Comparison of ENCODE assay signal across 8 cellular contexts in genomic region chr1:16386454-16387113, GRCh38. TPM values are rescaled to one million over a fixed set of nuclear protein-coding genes. Genes with fewer than 3 reads are reported as not detected.
DNase-seq lines count a peak whose midpoint lies in the region; ATAC-seq and TF ChIP-seq lines count a peak whose summit lies in the region.

No MANE protein-coding gene starts in this region.

- H3K27me3 ChIP-seq in esophagus squamous epithelium (no peaks in the 10 kb centered on the region), trophoblast cell (ENCODE audit: insufficient read depth, low read length) (no peaks in the 10 kb centered on the region), mesendoderm (ENCODE audit: insufficient read depth, low read length, poor library complexity) (no peaks in the 10 kb centered on the region)

- H3K14ac ChIP-seq in trophoblast cell (ENCODE audit: low read length), result no peak overlapping the region

- TF ChIP-seq POLR2A in esophagus squamous epithelium (IDR thresholded peaks at IDR 0.05), result no peak

- DNase-seq in SK-MEL-5 (ENCODE audit: low read depth, low spot score), result peak; percentile 54
- DNase-seq in esophagus squamous epithelium (lab: John Stamatoyannopoulos, UW), result no peak
- DNase-seq in trophoblast cell, result no peak
- no peak for DNase-seq in mesendoderm
- no peak for DNase-seq in NCI-H524 (lab: John Stamatoyannopoulos, UW)
- no peak for DNase-seq in activated CD4-positive, CD25-positive, alpha-beta regulatory T cell treated with anti-CD3 and anti-CD28 coated beads, Interleukin-2, amount 50 U/mL, for 72 hours

- no peak overlapping the region for H2BK120ac ChIP-seq in trophoblast cell (ENCODE audit: insufficient read depth, low read length, poor library complexity)
- no peak overlapping the region for H2BK120ac ChIP-seq in mesendoderm (ENCODE audit: low read depth, low read length)

- H3K56ac ChIP-seq in mesendoderm (ENCODE audit: low read length), result no peak overlapping the region

- no peak overlapping the region for H2AFZ ChIP-seq in trophoblast cell (ENCODE audit: insufficient read depth, low read length, poor library complexity)

- H3K79me2 ChIP-seq in trophoblast cell (ENCODE audit: control insufficient read depth, insufficient read depth, low read length, poor library complexity) (peaks cover 8% of the 10 kb centered on the region), mesendoderm (ENCODE audit: control insufficient read depth, insufficient read depth, low read length) (peaks cover 76% of the 10 kb centered on the region)

- no peaks in the 10 kb centered on the region for H3K9me3 ChIP-seq in esophagus squamous epithelium
- H3K9me3 ChIP-seq in trophoblast cell (ENCODE audit: insufficient read depth, low read depth, low read length), result peaks cover 2% of the 10 kb centered on the region

- H4K8ac ChIP-seq in trophoblast cell (ENCODE audit: low read depth, low read length), result no peak overlapping the region
- no peak overlapping the region for H4K8ac ChIP-seq in mesendoderm (ENCODE audit: low read depth, low read length)

- no peaks in the 10 kb centered on the region for H3K79me1 ChIP-seq in trophoblast cell (ENCODE audit: low read length)
- peaks cover 38% of the 10 kb centered on the region for H3K79me1 ChIP-seq in mesendoderm (ENCODE audit: low read length)

- H3K4ac ChIP-seq in trophoblast cell (ENCODE audit: low read depth, low read length), result peak overlapping the region; percentile 1
- no peak overlapping the region for H3K4ac ChIP-seq in mesendoderm (ENCODE audit: low read depth, low read length)

- H3K23ac ChIP-seq in trophoblast cell (ENCODE audit: low read length), result no peak overlapping the region
- no peak overlapping the region for H3K23ac ChIP-seq in mesendoderm (ENCODE audit: low read length)

- TF ChIP-seq CTCF in GM12875 (IDR thresholded peaks at IDR 0.05; ENCODE audit: borderline replicate concordance, insufficient read depth, low read depth, low read length) (no peak), esophagus squamous epithelium (IDR thresholded peaks at IDR 0.05) (no peak)

- H2BK15ac ChIP-seq in mesendoderm (replicated peaks; ENCODE audit: low read depth), result no peak overlapping the region

- H3K18ac ChIP-seq in trophoblast cell (ENCODE audit: low read length), result no peak overlapping the region
- H3K18ac ChIP-seq in mesendoderm (ENCODE audit: low read length), result no peak overlapping the region

- peak overlapping the region; percentile 36 for H3K4me3 ChIP-seq in GM12875 (ENCODE audit: low read depth, low read length)
- H3K4me3 ChIP-seq in esophagus squamous epithelium, result peak overlapping the region in 1 of 4 donors; percentile 57
- no peak overlapping the region for H3K4me3 ChIP-seq in trophoblast cell (ENCODE audit: low read depth, low read length)
- H3K4me3 ChIP-seq in mesendoderm (ENCODE audit: low read length), result no peak overlapping the region

- no peak overlapping the region for H3K9ac ChIP-seq in trophoblast cell (ENCODE audit: low read length)
- H3K9ac ChIP-seq in mesendoderm (ENCODE audit: low read length), result no peak overlapping the region

- peak overlapping the region; percentile 59 to 75 (median 68) for H3K27ac ChIP-seq in esophagus squamous epithelium
- no peak overlapping the region for H3K27ac ChIP-seq in trophoblast cell (ENCODE audit: low read depth, low read length)
- H3K27ac ChIP-seq in mesendoderm (ENCODE audit: low read depth, low read length), result no peak overlapping the region

- H3K4me2 ChIP-seq in trophoblast cell (ENCODE audit: low read length), result no peak overlapping the region
- no peak overlapping the region for H3K4me2 ChIP-seq in mesendoderm (ENCODE audit: low read length)

- peaks cover 21 to 70% (median 49%) of the 10 kb centered on the region in 3 donors for H3K4me1 ChIP-seq in esophagus squamous epithelium
- peaks cover 2 to 10% of the 10 kb centered on the region in 2 experiments for H3K4me1 ChIP-seq in trophoblast cell (ENCODE audit: control insufficient read depth in 1 of 2, insufficient read depth in 2 of 2, low read length in 2 of 2)
- H3K4me1 ChIP-seq in mesendoderm (ENCODE audit: control insufficient read depth, low read depth, low read length), result peaks cover 5% of the 10 kb centered on the region

- H4K12ac ChIP-seq in trophoblast cell (ENCODE audit: low read depth, low read length), result no peak overlapping the region

- H2AK5ac ChIP-seq in trophoblast cell (ENCODE audit: low read length) (no peak overlapping the region), mesendoderm (ENCODE audit: low read length) (no peak overlapping the region)

- H3K36me3 ChIP-seq in esophagus squamous epithelium (no peaks in the 10 kb centered on the region), trophoblast cell (ENCODE audit: control insufficient read depth in 1 of 2, insufficient read depth in 2 of 2, low read length in 2 of 2) (peaks cover 0 to 5% of the 10 kb centered on the region in 2 experiments), mesendoderm (ENCODE audit: control insufficient read depth, insufficient read depth, low read length) (no peaks in the 10 kb centered on the region)

- H2BK5ac ChIP-seq in trophoblast cell (ENCODE audit: low read depth, low read length, poor library complexity), result no peak overlapping the region
- H2BK5ac ChIP-seq in mesendoderm (ENCODE audit: low read length), result no peak overlapping the region

- 13 to 30% methylated on average over 2 to 5 of the region's 5 CpGs for WGBS in esophagus squamous epithelium, 2 donors
- WGBS in trophoblast cell (ENCODE audit: extremely low coverage, insufficient coverage, insufficient read length), result no CpG with 5 or more reads among the region's 5 CpGs
- WGBS in mesendoderm (ENCODE audit: extremely low coverage, insufficient coverage, low lambda C conversion rate), result no CpG with 5 or more reads among the region's 5 CpGs

- in situ Hi-C loops in SK-MEL-5 (cut with HindIII; ENCODE audit: low pct_unique_long_range_greater_than_20kb, low sequenced_read_pairs), result no loop called here

- intact Hi-C loops in esophagus squamous epithelium (cut with DNase I), result no loop called here

- no peak overlapping the region for H4K5ac ChIP-seq in mesendoderm (ENCODE audit: low read length)

- ATAC-seq in GM18519 (IDR thresholded peaks at IDR 0.05; ENCODE audit: low FRiP score, unreplicated experiment), result no peak

- no peak overlapping the region for H4K91ac ChIP-seq in trophoblast cell (ENCODE audit: low read depth, low read length)

- H2BK12ac ChIP-seq in trophoblast cell (ENCODE audit: low read length), result no peak overlapping the region

RNA-seq across cellular contexts. Expression of gene SZRD1, which starts 19.5 kb away (rescaled TPM):
- 79.2 and 89.6 TPM in 2 replicates for total RNA-seq in SK-MEL-5 (2014; rRNA removed; shearing (Covaris generic))
- 112 and 127 TPM in 2 replicates for polyA plus RNA-seq in SK-MEL-5 (2015; cell fraction: cytosol; rRNA removed)
- 22.7 and 25.3 TPM in 2 replicates for polyA plus RNA-seq in SK-MEL-5 (2015; cell fraction: nucleus; rRNA removed)
- 10 to 100 TPM; 51.7 to 65.0 (median 58.5) TPM for total RNA-seq in esophagus squamous epithelium
- 80.6 and 85.6 TPM in 2 replicates for polyA plus RNA-seq in trophoblast cell (2013)
- polyA plus RNA-seq in mesendoderm (2013, experiment 1 of 2), result 115 TPM
- polyA plus RNA-seq in mesendoderm (2013, experiment 2 of 2), result 117 TPM

RNA-seq across cellular contexts. Expression of gene FBXO42, which starts 34.3 kb away (rescaled TPM):
- 11.4 and 11.6 TPM in 2 replicates for total RNA-seq in SK-MEL-5 (2014; rRNA removed; shearing (Covaris generic))
- polyA plus RNA-seq in SK-MEL-5 (2015; cell fraction: cytosol; rRNA removed), result 12.8 and 16.1 TPM in 2 replicates
- 18.8 and 23.9 TPM in 2 replicates for polyA plus RNA-seq in SK-MEL-5 (2015; cell fraction: nucleus; rRNA removed)
- total RNA-seq in esophagus squamous epithelium, result 10 to 100 TPM; 15.9 to 29.0 (median 20.2) TPM
- 10.4 and 11.3 TPM in 2 replicates for polyA plus RNA-seq in trophoblast cell (2013)
- polyA plus RNA-seq in mesendoderm (2013, experiment 1 of 2), result 9.1 TPM
- polyA plus RNA-seq in mesendoderm (2013, experiment 2 of 2), result 9.4 TPM

RNA-seq across cellular contexts. Expression of gene SPATA21, which starts 50.6 kb away (rescaled TPM):
- total RNA-seq in SK-MEL-5 (2014; rRNA removed; shearing (Covaris generic)), result 0.08 TPM in 1 of 2 replicates, not detected in the other
- not detected in 2 replicates for polyA plus RNA-seq in SK-MEL-5 (2015; cell fraction: cytosol; rRNA removed)
- not detected in 2 replicates for polyA plus RNA-seq in SK-MEL-5 (2015; cell fraction: nucleus; rRNA removed)
- total RNA-seq in esophagus squamous epithelium, result not detected
- not detected in 2 replicates for polyA plus RNA-seq in trophoblast cell (2013)
- polyA plus RNA-seq in mesendoderm (2013, experiment 1 of 2), result 0.07 TPM
- polyA plus RNA-seq in mesendoderm (2013, experiment 2 of 2), result 0.07 TPM

RNA-seq across cellular contexts. Expression of gene NECAP2, which starts 53.9 kb away (rescaled TPM):
- total RNA-seq in SK-MEL-5 (2014; rRNA removed; shearing (Covaris generic)), result 36.2 and 40.7 TPM in 2 replicates
- 23.4 and 23.7 TPM in 2 replicates for polyA plus RNA-seq in SK-MEL-5 (2015; cell fraction: cytosol; rRNA removed)
- 15.2 and 29.4 TPM in 2 replicates for polyA plus RNA-seq in SK-MEL-5 (2015; cell fraction: nucleus; rRNA removed)
- total RNA-seq in esophagus squamous epithelium, result 10 to 100 TPM; 38.5 to 48.4 (median 47.2) TPM
- polyA plus RNA-seq in trophoblast cell (2013), result 53.0 and 53.9 TPM in 2 replicates
- polyA plus RNA-seq in mesendoderm (2013, experiment 1 of 2), result 32.6 TPM
- 29.9 TPM for polyA plus RNA-seq in mesendoderm (2013, experiment 2 of 2)

Comparison
In these comparisons a context has a peak if more than half of its experiments do, and no peak if none do; other contexts are left out.
1. H3K27ac ChIP-seq: peak in esophagus squamous epithelium (4 of 4); none in trophoblast cell (single experiment) and mesendoderm (single experiment).